In the genomic region with DNA sequence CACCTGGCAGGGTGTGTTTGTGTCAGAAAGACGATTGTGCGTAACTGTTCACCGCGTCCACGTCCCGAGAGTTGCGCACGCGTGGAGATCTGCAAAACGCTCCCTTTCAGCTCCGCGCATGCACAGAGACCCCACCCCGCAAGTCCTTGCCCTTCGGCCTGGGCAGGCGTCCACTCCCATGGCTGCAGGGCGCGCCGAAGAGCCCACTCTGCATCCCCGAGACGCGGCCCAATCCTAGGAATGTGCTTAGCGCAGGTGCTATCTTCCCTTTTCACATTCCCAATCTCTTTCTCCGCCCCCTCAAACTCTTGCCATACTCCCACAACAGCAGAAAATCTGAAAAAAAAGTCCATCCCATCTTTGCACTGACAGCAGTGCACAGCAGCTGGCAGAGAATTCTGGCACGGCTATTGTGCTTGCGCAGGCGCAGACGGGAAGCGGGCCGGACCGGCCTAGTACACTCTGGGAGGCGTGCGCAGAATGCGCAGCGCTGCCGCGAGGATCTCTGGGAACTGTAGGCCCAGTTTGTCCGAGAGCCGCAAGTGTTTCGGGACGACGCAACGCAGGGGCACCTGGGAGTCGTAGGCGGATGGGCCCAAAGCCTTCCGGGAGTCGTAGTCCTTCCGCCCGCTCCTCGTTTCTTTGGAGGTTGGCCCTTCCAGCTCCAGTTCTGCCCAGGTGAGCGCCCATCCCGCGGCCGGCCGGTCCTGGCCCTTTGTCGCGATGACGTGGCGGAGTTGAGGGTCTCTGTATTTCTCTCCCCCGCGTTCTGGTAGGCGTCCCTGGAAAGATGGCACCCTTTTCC, we compare ENCODE assay signal across 8 cellular contexts. TPM values are rescaled to one million over a fixed set of nuclear protein-coding genes. Genes with fewer than 3 reads are reported as not detected.
DNase-seq lines count a peak whose midpoint lies in the region; ATAC-seq, FAIRE-seq and TF ChIP-seq lines count a peak whose summit lies in the region.

No MANE protein-coding gene starts in this region.

- H3K27me3 Mint-ChIP-seq in IgD-negative memory B cell = no peaks in the 10 kb centered on the region
- peaks cover 9% of the 10 kb centered on the region for H3K27me3 Mint-ChIP-seq in activated T-cell treated with anti-CD3 and anti-CD28 coated beads, Interleukin-2, amount 50 U/mL, for 4 hours (ENCODE audit: low read depth)

- H2AFZ ChIP-seq in PC-9 = peak overlapping the region; percentile 92

- no peak for FAIRE-seq in D721Med (lab: Jason Lieb, UNC)

- H3K27ac ChIP-seq in PC-9 (no peak overlapping the region), esophagus (ENCODE audit: low read depth in 2 of 2, low read length in 1 of 2) (peak overlapping the region in 1 of 2 donors; percentile 62), mucosa of rectum (ENCODE audit: low read depth in 2 of 2, low read length in 2 of 2) (peak overlapping the region in 1 of 2 donors; percentile 58)

- peak overlapping the region; percentile 16 to 93 (median 75) for H3K27ac Mint-ChIP-seq in IgD-negative memory B cell

- peak overlapping the region; percentile 70 for H3K9ac ChIP-seq in mucosa of rectum (ENCODE audit: low read depth in 1 of 2, low read length in 2 of 2)

- DNase-seq in D721Med (ENCODE audit: insufficient read length, low spot score) = peak; percentile 84
- peak; percentile 93 to 99 for DNase-seq in PC-9
- DNase-seq in activated T-cell treated with anti-CD3 and anti-CD28 coated beads, Interleukin-2, amount 50 U/mL, for 4 hours = peak; percentile 94
- peak; percentile 92 to 95 for DNase-seq in stimulated activated CD8-positive, alpha-beta memory T cell treated with anti-CD3 and anti-CD28 coated beads, Interleukin-4, amount 100 ng/mL, for 4 hours (ENCODE audit: low read depth in 2 of 2, low spot score in 1 of 2)

- CTCF ChIA-PET in PC-9 (lab: Charles Lee) = interaction anchor here (1.1 kb wide), 1 partner anchor 23 kb away, joined by 22 read pairs; the partner anchor contains the start of gene ZNF175

- peak; percentile 89 for ATAC-seq in GM21576 (IDR thresholded peaks at IDR 0.05; ENCODE audit: unreplicated experiment)
- peak; percentile 100 for ATAC-seq in activated T-cell treated with anti-CD3 and anti-CD28 coated beads, Interleukin-2, amount 50 U/mL, for 4 hours

- peak overlapping the region; percentile 92 to 99 (median 95) for H3K4me3 Mint-ChIP-seq in IgD-negative memory B cell
- peak overlapping the region; percentile 93 for H3K4me3 Mint-ChIP-seq in activated T-cell treated with anti-CD3 and anti-CD28 coated beads, Interleukin-2, amount 50 U/mL, for 4 hours

- intact Hi-C loops in PC-9 (cut with micrococcal nuclease; ENCODE audit: unreplicated experiment) = loop anchor here (1.0 to 5.0 kb wide), 3 partner anchors 23 to 255 kb away; partner anchors contain the start of gene ZNF175

- peaks cover 11 to 23% (median 23%) of the 10 kb centered on the region in 3 donors for H3K4me1 Mint-ChIP-seq in IgD-negative memory B cell
- H3K4me1 Mint-ChIP-seq in activated T-cell treated with anti-CD3 and anti-CD28 coated beads, Interleukin-2, amount 50 U/mL, for 4 hours (ENCODE audit: low read depth) = peaks cover 21% of the 10 kb centered on the region

- H3K9me3 ChIP-seq in PC-9 (ENCODE audit: insufficient read depth, low read depth) = peaks cover 4% of the 10 kb centered on the region
- peaks cover 0 to 5% of the 10 kb centered on the region in 2 donors for H3K9me3 ChIP-seq in esophagus (ENCODE audit: control insufficient read depth in 2 of 2, insufficient read depth in 1 of 2, low read depth in 1 of 2, low read length in 1 of 2)
- H3K9me3 ChIP-seq in mucosa of rectum (ENCODE audit: control insufficient read depth in 2 of 2, low read length in 2 of 2) = no peaks in the 10 kb centered on the region

- no peaks in the 10 kb centered on the region for H3F3A ChIP-seq in PC-9 (ENCODE audit: insufficient read depth, low read depth)

- peaks cover 1% of the 10 kb centered on the region for H3K36me3 Mint-ChIP-seq in IgD-negative memory B cell
- peaks cover 8% of the 10 kb centered on the region for H3K36me3 Mint-ChIP-seq in activated T-cell treated with anti-CD3 and anti-CD28 coated beads, Interleukin-2, amount 50 U/mL, for 4 hours (ENCODE audit: insufficient read depth)

- no peaks in the 10 kb centered on the region for H3K9me2 ChIP-seq in PC-9 (ENCODE audit: insufficient read depth)

- no peaks in the 10 kb centered on the region for H3K79me2 ChIP-seq in PC-9 (ENCODE audit: low read depth)

- H3K4me3 ChIP-seq in PC-9 (peak overlapping the region; percentile 70), esophagus (ENCODE audit: low read depth in 1 of 2, low read length in 2 of 2) (peak overlapping the region; percentile 69 to 74), mucosa of rectum (ENCODE audit: low read length in 2 of 2) (peak overlapping the region; percentile 77 to 90)

- H3K4me1 ChIP-seq in PC-9 (replicated peaks; ENCODE audit: insufficient read depth) (peaks cover 5% of the 10 kb centered on the region; the same call in 1 of the 2 replicates), esophagus (ENCODE audit: control insufficient read depth in 2 of 2, insufficient read depth in 2 of 2, low read length in 1 of 2) (peaks cover 0 to 14% of the 10 kb centered on the region in 2 donors), mucosa of rectum (ENCODE audit: control insufficient read depth in 2 of 2, insufficient read depth in 2 of 2, low read length in 2 of 2) (peaks cover 16 to 18% of the 10 kb centered on the region in 2 donors)

- H3K36me3 ChIP-seq in PC-9 (ENCODE audit: low read depth) (no peaks in the 10 kb centered on the region), esophagus (ENCODE audit: control insufficient read depth in 2 of 2, insufficient read depth in 2 of 2, low read length in 1 of 2) (no peaks in the 10 kb centered on the region), mucosa of rectum (ENCODE audit: control insufficient read depth in 2 of 2, insufficient read depth in 2 of 2, low read length in 2 of 2) (no peaks in the 10 kb centered on the region)

- no peaks in the 10 kb centered on the region for H4K20me1 ChIP-seq in PC-9 (ENCODE audit: insufficient read depth)

- 1% methylated on average over 61 of the region's 61 CpGs for WGBS in esophagus, 2 donors

- POLR2A ChIA-PET in PC-9 (lab: Charles Lee; ENCODE audit: unreplicated experiment) = interaction anchor here (0.5 to 0.6 kb wide), 2 partner anchors 144 to 595 kb away, joined by 3 to 51 read pairs; partner anchors contain the start of gene PPP2R1A

- H3K27me3 ChIP-seq in PC-9 (ENCODE audit: insufficient read depth, low read depth) (0 out of 2 replicates have a peak, but pooled peaks cover 10% of the 10 kb centered on the region), esophagus (ENCODE audit: control insufficient read depth in 1 of 2, insufficient read depth in 2 of 2, low read length in 2 of 2) (no peaks in the 10 kb centered on the region), mucosa of rectum (ENCODE audit: control insufficient read depth in 2 of 2, insufficient read depth in 2 of 2, low read length in 2 of 2) (no peaks in the 10 kb centered on the region)

- BruUV-seq in PC-9 (replicated peaks; lab: Mats Ljungman, UMichigan) = no TSS peak

- TF ChIP-seq CTCF in D721Med (IDR thresholded peaks at IDR 0.05; ENCODE audit: insufficient read depth, missing control alignments) (no peak), PC-9 (conservative IDR thresholded peaks at IDR 0.05) (no peak)

- H3K4me2 ChIP-seq in PC-9 = peak overlapping the region; percentile 86

- peaks cover 0 to 3% (median 0%) of the 10 kb centered on the region in 3 donors for H3K9me3 Mint-ChIP-seq in IgD-negative memory B cell
- H3K9me3 Mint-ChIP-seq in activated T-cell treated with anti-CD3 and anti-CD28 coated beads, Interleukin-2, amount 50 U/mL, for 4 hours = peaks cover 5% of the 10 kb centered on the region

RNA-seq across cellular contexts. Expression of gene ZNF175, which starts 23.1 kb away (rescaled TPM):
- 4.9 TPM for polyA plus RNA-seq in IgD-negative memory B cell
- total RNA-seq in PC-9 (2021) = 11.7 and 12.5 TPM in 2 replicates
- total RNA-seq in activated T-cell treated with anti-CD3 and anti-CD28 coated beads, Interleukin-2, amount 50 U/mL, for 4 hours = 1 to 10 TPM; 5.3 to 7.5 (median 6.0) TPM
- polyA plus RNA-seq in esophagus = 1 to 10 TPM; 1.5 to 1.9 TPM

RNA-seq across cellular contexts. Expression of gene SIGLEC5, which starts 36.0 kb away (rescaled TPM):
- polyA plus RNA-seq in IgD-negative memory B cell (not detected), esophagus (not detected)
- total RNA-seq in PC-9 (2021) = not detected in 2 replicates
- total RNA-seq in activated T-cell treated with anti-CD3 and anti-CD28 coated beads, Interleukin-2, amount 50 U/mL, for 4 hours = under 1 TPM in 1 of 3 donors, not detected in 2; 0.11 TPM

RNA-seq across cellular contexts. Expression of gene SIGLEC14, which starts 52.5 kb away (rescaled TPM):
- 15.0 TPM for polyA plus RNA-seq in IgD-negative memory B cell
- total RNA-seq in PC-9 (2021) = not detected in 2 replicates
- total RNA-seq in activated T-cell treated with anti-CD3 and anti-CD28 coated beads, Interleukin-2, amount 50 U/mL, for 4 hours = not detected
- polyA plus RNA-seq in esophagus = under 1 TPM; 0.11 to 0.26 TPM
